29 cellular contexts compared by ENCODE assay signal in the genomic region with DNA sequence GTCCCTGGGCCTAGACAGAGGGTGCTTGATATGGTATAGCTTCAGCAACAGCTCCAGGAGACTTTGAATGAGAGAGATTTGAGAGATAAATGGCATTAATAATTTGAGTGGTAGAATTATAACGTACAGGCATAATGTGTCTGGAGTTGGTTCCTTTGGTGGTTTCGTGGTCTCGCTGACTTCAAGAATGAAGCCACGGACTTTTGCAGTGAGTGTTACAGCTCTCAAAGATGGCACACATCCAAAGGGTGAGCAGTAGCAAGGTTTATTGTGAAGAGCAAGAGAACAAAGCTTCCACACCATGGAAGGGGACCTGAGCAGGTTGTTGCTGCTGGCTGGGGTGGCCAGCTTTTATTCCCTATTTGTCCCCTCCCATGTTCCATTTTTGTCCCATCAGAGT. TPM values are rescaled to one million over a fixed set of nuclear protein-coding genes. Genes with fewer than 3 reads are reported as not detected.
"Had no signal": no experiment of that assay in that cellular context is flagged by ENCODE, and none has a peak within 500 bp of the region (broad histone marks: within the 10 kb centered on the region; RNA-seq: fewer than 3 reads in every experiment).

No MANE protein-coding gene starts in this region.

- H3K27ac Mint-ChIP-seq: activated T-helper 2 cell treated with anti-CD3 and anti-CD28 coated beads, Interferon-gamma antibody, Interleukin-2, Interleukin-4, amounts not matched to agents 10 μg/mL and 5 μg/mL and 100 μg/mL, durations not matched to agents 14 hours and 24 hours and 36 hours; mesothelial cell of epicardium; nephron progenitor cell; stimulated activated memory B cell treated with anti-CD40 and anti-IgM and Interleukin-4, amounts not matched to agents 10 μg/mL and 1 μg/mL and 100 μg/mL, for 72 hours; type B pancreatic cell; WTC11 had no signal

- H3K4me3 Mint-ChIP-seq: activated T-cell treated with anti-CD3 and anti-CD28 coated beads, Interleukin-2, amount 50 U/mL, for 4 hours; mesothelial cell of epicardium; nephron progenitor cell; stimulated activated memory B cell treated with anti-CD40 and anti-IgM and Interleukin-4, amounts not matched to agents 10 μg/mL and 1 μg/mL and 100 μg/mL, for 72 hours; type B pancreatic cell; WTC11 had no signal

- H3K36me3 Mint-ChIP-seq: mesothelial cell of epicardium; stimulated activated memory B cell treated with anti-CD40 and anti-IgM and Interleukin-4, amounts not matched to agents 10 μg/mL and 1 μg/mL and 100 μg/mL, for 72 hours; type B pancreatic cell; WTC11 had no signal

- H3K4me1 Mint-ChIP-seq: stimulated activated memory B cell treated with anti-CD40 and anti-IgM and Interleukin-4, amounts not matched to agents 10 μg/mL and 1 μg/mL and 100 μg/mL, for 72 hours had no signal

- H3K9me3 Mint-ChIP-seq: activated T-helper 2 cell treated with anti-CD3 and anti-CD28 coated beads, Interferon-gamma antibody, Interleukin-2, Interleukin-4, amounts not matched to agents 10 μg/mL and 5 μg/mL and 100 μg/mL, durations not matched to agents 14 hours and 24 hours and 36 hours; stimulated activated memory B cell treated with anti-CD40 and anti-IgM and Interleukin-4, amounts not matched to agents 10 μg/mL and 1 μg/mL and 100 μg/mL, for 72 hours had no signal

- DNase-seq: activated CD4-positive, alpha-beta T cell treated with anti-CD3 and anti-CD28 coated beads, Interleukin-2, amount 50 U/mL, for 48 hours; activated naive CD4-positive, alpha-beta T cell; activated T-cell treated with anti-CD3 and anti-CD28 coated beads, Interleukin-2, amount 50 U/mL, for 4 hours; anterior cingulate cortex; brain microvascular endothelial cell; central memory CD4-positive, alpha-beta T cell; dermis blood vessel endothelial cell; effector CD8-positive, alpha-beta T cell; foreskin melanocyte; glutamatergic neuron; hippocampal formation; left ventricle myocardium superior; mammary epithelial cell; nephron progenitor cell; pancreas; psoas muscle; stimulated activated CD4-positive, alpha-beta T cell treated with anti-CD3 and anti-CD28 coated beads, Interleukin-12 subunit alpha, Interleukin-12 subunit beta, amount 100 ng/mL, for 4 hours; T-helper 9 cell had no signal

- ATAC-seq: activated T-cell treated with anti-CD3 and anti-CD28 coated beads, Interleukin-2, amount 50 U/mL, for 4 hours; esophagus mucosa; left ventricle myocardium superior; pancreas; psoas muscle; stimulated activated memory B cell treated with anti-CD40 and anti-IgM and Interleukin-4, amounts not matched to agents 10 μg/mL and 1 μg/mL and 100 μg/mL, for 72 hours; WTC11 had no signal

RNA-seq across cellular contexts. Expression of gene PDCD1, which starts 23.1 kb away (rescaled TPM):
- total RNA-seq: dermis blood vessel endothelial cell, endothelial cell of umbilical vein, mammary epithelial cell, mesothelial cell of epicardium, skeletal muscle tissue had no signal

RNA-seq across cellular contexts. Expression of gene NEU4, which starts 26.6 kb away (rescaled TPM):
- total RNA-seq: dermis blood vessel endothelial cell, endothelial cell of umbilical vein, esophagus mucosa, mammary epithelial cell, pancreas, vagina had no signal

RNA-seq across cellular contexts. Expression of gene RTP5, which starts 33.9 kb away (rescaled TPM):
- total RNA-seq: dermis blood vessel endothelial cell; endothelial cell of umbilical vein; esophagus mucosa; left ventricle myocardium superior; mammary epithelial cell; mesothelial cell of epicardium; pancreas; psoas muscle; right atrium auricular region; skeletal muscle tissue; T-helper 1 cell treated with Interleukin-12 subunit alpha and Interleukin-12 subunit beta and Interleukin-4 antibody, amounts not matched to agents 30 ng/mL and 1 ng/mL, for 36 hours; vagina; WTC11 had no signal

RNA-seq across cellular contexts. Expression of gene GAL3ST2, which starts 59.0 kb away (rescaled TPM):
- total RNA-seq: dermis blood vessel endothelial cell; endothelial cell of umbilical vein; esophagus mucosa; left ventricle myocardium superior; mammary epithelial cell; pancreas; skeletal muscle tissue; T-helper 1 cell treated with Interleukin-12 subunit alpha and Interleukin-12 subunit beta and Interleukin-4 antibody, amounts not matched to agents 30 ng/mL and 1 ng/mL, for 36 hours had no signal
